ENCODE assay signal across 8 cellular contexts in genomic region chr4:81405900-81406401, GRCh38.
DNase-seq lines count a peak whose midpoint lies in the region; ATAC-seq, FAIRE-seq and TF ChIP-seq lines count a peak whose summit lies in the region.

No MANE protein-coding gene starts in this region.

- peak; percentile 70 to 82 for ATAC-seq in right cardiac atrium

- under 1% methylated on average over 4 of the region's 4 CpGs for WGBS in right cardiac atrium
- WGBS in spleen, 5 donors: 1 to 8% (median 2%) methylated on average over 4 of the region's 4 CpGs

- no peak for FAIRE-seq in H54 (lab: Jason Lieb, UNC)

- H3K27ac ChIP-seq in right cardiac atrium (ENCODE audit: low read length): no peak overlapping the region
- H3K27ac ChIP-seq in spleen: no peak overlapping the region

- H3K4me1 ChIP-seq in right cardiac atrium (ENCODE audit: control insufficient read depth, insufficient read depth, low read length) (no peaks in the 10 kb centered on the region), spleen (peaks cover 0 to 10% (median 6%) of the 10 kb centered on the region in 6 donors)

- H3K27me3 ChIP-seq in right cardiac atrium (ENCODE audit: control insufficient read depth, insufficient read depth) (no peaks in the 10 kb centered on the region), spleen (replicated peaks in 1 of 7) (no peaks in the 10 kb centered on the region)

- peak in 10 of 11 experiments; percentile 62 to 87 (median 78) for TF ChIP-seq CTCF in spleen (IDR thresholded peaks at IDR 0.05 in 8 of 11, conservative IDR thresholded peaks at IDR 0.05 in 3 of 11)

- TF ChIP-seq POLR2A in H54 (IDR thresholded peaks at IDR 0.05; ENCODE audit: low read depth, low read length): no peak
- TF ChIP-seq POLR2A in spleen (IDR thresholded peaks at IDR 0.05): no peak

- DNase-seq in 8988T: peak; percentile 8
- peak; percentile 23 for DNase-seq in GF-D8 (lab: John Stamatoyannopoulos, UW)
- peak; percentile 15 for DNase-seq in H54 (ENCODE audit: insufficient read length, low spot score)
- DNase-seq in Jurkat, Clone E6-1 (ENCODE audit: low read depth, low spot score): peak; percentile 65
- DNase-seq in NOMO-1 treated with dmso at 0.1 percent for 144 hours (lab: John Stamatoyannopoulos, UW; ENCODE audit: unreplicated experiment): peak; percentile 52
- DNase-seq in amniotic stem cell (lab: John Stamatoyannopoulos, UW): peak; percentile 62
- no peak for DNase-seq in right cardiac atrium
- DNase-seq in spleen: no peak

- H3K4me3 ChIP-seq in Jurkat, Clone E6-1 (ENCODE audit: low read length): no peak overlapping the region
- peak overlapping the region; percentile 26 for H3K4me3 ChIP-seq in right cardiac atrium (ENCODE audit: low read length)
- peak overlapping the region in 2 of 8 donors; percentile 18 to 37 for H3K4me3 ChIP-seq in spleen

- H3K36me3 ChIP-seq in spleen: no peaks in the 10 kb centered on the region

- intact Hi-C loops in right cardiac atrium (cut with DNase I): loop anchor here (2.0 to 10.0 kb wide), 5 partner anchors 439 to 863 kb away; no protein-coding TSS in a partner anchor
- intact Hi-C loops in spleen (cut with DNase I; ENCODE audit: low total_unique reads): loop anchor here (5.0 to 10.0 kb wide), 4 partner anchors 59 to 861 kb away; no protein-coding TSS in a partner anchor

- H3K9me3 ChIP-seq in right cardiac atrium (ENCODE audit: control insufficient read depth, low read length): no peaks in the 10 kb centered on the region
- no peaks in the 10 kb centered on the region for H3K9me3 ChIP-seq in spleen

Comparison
In these comparisons a context has a peak if more than half of its experiments do, and no peak if none do; other contexts are left out.
1. DNase-seq: peak in 8988T (single experiment), GF-D8 (single experiment), H54 (single experiment), Jurkat, Clone E6-1 (single experiment), NOMO-1 treated with dmso at 0.1 percent for 144 hours (single experiment) and amniotic stem cell (single experiment); none in right cardiac atrium (0 of 3) and spleen (single experiment).